In the genomic region with DNA sequence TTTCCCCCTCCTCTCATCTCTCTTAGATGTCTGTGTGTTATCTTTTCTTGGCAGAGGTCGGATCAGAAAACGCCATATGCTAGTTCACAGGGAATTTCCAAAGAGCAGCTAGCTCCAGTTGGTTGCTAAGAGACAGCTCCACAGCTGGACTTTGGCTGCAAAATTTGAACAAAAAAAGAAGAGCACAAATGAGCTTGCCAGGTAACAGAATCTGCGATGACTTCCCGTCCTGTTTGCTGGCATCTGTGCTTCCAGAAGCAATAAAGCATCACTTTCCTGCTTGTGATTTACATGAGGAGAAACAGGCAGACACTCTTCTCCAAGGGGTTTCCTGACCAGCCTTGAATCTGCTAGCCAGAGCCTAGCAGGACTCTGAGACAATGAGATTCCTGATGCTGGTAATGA, we compare ENCODE assay signal across 16 cellular contexts.
A peak's percentile ranks its signal among the peaks of the same experiment; 100 is the strongest.
DNase-seq lines count a peak whose midpoint lies in the region; ATAC-seq and TF ChIP-seq lines count a peak whose summit lies in the region.
"Had no signal": no experiment of that assay in that cellular context is flagged by ENCODE, and none has a peak within 500 bp of the region (broad histone marks: within the 10 kb centered on the region; RNA-seq: fewer than 3 reads in every experiment).

No MANE protein-coding gene starts in this region.

- H3K27me3 ChIP-seq in hepatocyte, result no peaks in the 10 kb centered on the region
- H3K27me3 ChIP-seq in upper lobe of left lung, result no peaks in the 10 kb centered on the region
- H3K27me3 ChIP-seq: adrenal gland had no signal

- no peak overlapping the region for H2AFZ ChIP-seq in hepatocyte
- H2AFZ ChIP-seq: GM23248 had no signal

- TF ChIP-seq CTCF in hepatocyte (IDR thresholded peaks at IDR 0.05; ENCODE audit: poor library complexity) (no peak), upper lobe of left lung (IDR thresholded peaks at IDR 0.05) (no peak)

- peaks cover 10% of the 10 kb centered on the region for H3K4me1 ChIP-seq in hepatocyte (ENCODE audit: insufficient read depth)
- H3K4me1 ChIP-seq in upper lobe of left lung, result no peaks in the 10 kb centered on the region
- H3K4me1 ChIP-seq: adrenal gland had no signal

- H3K4me2 ChIP-seq in hepatocyte, result peak overlapping the region; percentile 34

- no peaks in the 10 kb centered on the region for H3K9me2 ChIP-seq in hepatocyte (replicated peaks; ENCODE audit: insufficient read depth)

- H3K79me2 ChIP-seq in hepatocyte, result no peaks in the 10 kb centered on the region

- DNase-seq in NCI-H1092 (lab: John Stamatoyannopoulos, UW) (peak; percentile 53), OCI-M1 (lab: John Stamatoyannopoulos, UW) (peak; percentile 7), hepatocyte (ENCODE audit: low spot score) (peak; percentile 43), retina (peak; percentile 50), GM19238 (ENCODE audit: insufficient read length, low spot score) (no peak), upper lobe of left lung (no peak)
- DNase-seq: activated CD4-positive, alpha-beta T cell treated with anti-CD3 and anti-CD28 coated beads for 1 hour; adrenal gland; Calu3; effector memory CD4-positive, alpha-beta T cell; GM23248; mucosa of descending colon had no signal

- H3K36me3 ChIP-seq in hepatocyte (replicated peaks; ENCODE audit: insufficient read depth, low read depth) (no peaks in the 10 kb centered on the region), upper lobe of left lung (no peaks in the 10 kb centered on the region)
- H3K36me3 ChIP-seq: adrenal gland, thoracic aorta had no signal

- H3K4me3 ChIP-seq in hepatocyte (no peak overlapping the region), upper lobe of left lung (no peak overlapping the region)
- H3K4me3 ChIP-seq: adrenal gland, GM23248, mucosa of descending colon, thoracic aorta had no signal

- no peaks in the 10 kb centered on the region for H3K9me3 ChIP-seq in hepatocyte (ENCODE audit: low read depth)
- no peaks in the 10 kb centered on the region for H3K9me3 ChIP-seq in upper lobe of left lung
- H3K9me3 ChIP-seq: adrenal gland, mucosa of descending colon, thoracic aorta had no signal

- 17% methylated on average over 4 of the region's 4 CpGs for WGBS in hepatocyte (ENCODE audit: low lambda C conversion rate, missing lambda C conversion rate)
- 16% methylated on average over 4 of the region's 4 CpGs for WGBS in upper lobe of left lung, 2 donors

- no peaks in the 10 kb centered on the region for H4K20me1 ChIP-seq in hepatocyte (ENCODE audit: insufficient read depth, poor library complexity, severe bottlenecking)

- no peak for TF ChIP-seq EP300 in upper lobe of left lung (IDR thresholded peaks at IDR 0.05)

- H3K27ac ChIP-seq in hepatocyte (no peak overlapping the region), upper lobe of left lung (no peak overlapping the region)
- H3K27ac ChIP-seq: adrenal gland, GM23248, HL-60, thoracic aorta had no signal

- TF ChIP-seq POLR2A in upper lobe of left lung (IDR thresholded peaks at IDR 0.05), result no peak

- no peak for ATAC-seq in GM21367 (IDR thresholded peaks at IDR 0.05; ENCODE audit: unreplicated experiment)
- no peak for ATAC-seq in HG03432 (IDR thresholded peaks at IDR 0.05; ENCODE audit: unreplicated experiment)
- no peak for ATAC-seq in upper lobe of left lung (ENCODE audit: low FRiP score in 2 of 2)
- ATAC-seq: mucosa of descending colon had no signal

Comparison
In these comparisons a context has a peak if more than half of its experiments do, and no peak if none do; other contexts are left out.
1. DNase-seq: peak in NCI-H1092 (single experiment), OCI-M1 (single experiment), hepatocyte (single experiment) and retina (single experiment); none in GM19238 (single experiment) and upper lobe of left lung (0 of 2).